Comparison of ENCODE assay signal across 1 cellular context in the genomic region with DNA sequence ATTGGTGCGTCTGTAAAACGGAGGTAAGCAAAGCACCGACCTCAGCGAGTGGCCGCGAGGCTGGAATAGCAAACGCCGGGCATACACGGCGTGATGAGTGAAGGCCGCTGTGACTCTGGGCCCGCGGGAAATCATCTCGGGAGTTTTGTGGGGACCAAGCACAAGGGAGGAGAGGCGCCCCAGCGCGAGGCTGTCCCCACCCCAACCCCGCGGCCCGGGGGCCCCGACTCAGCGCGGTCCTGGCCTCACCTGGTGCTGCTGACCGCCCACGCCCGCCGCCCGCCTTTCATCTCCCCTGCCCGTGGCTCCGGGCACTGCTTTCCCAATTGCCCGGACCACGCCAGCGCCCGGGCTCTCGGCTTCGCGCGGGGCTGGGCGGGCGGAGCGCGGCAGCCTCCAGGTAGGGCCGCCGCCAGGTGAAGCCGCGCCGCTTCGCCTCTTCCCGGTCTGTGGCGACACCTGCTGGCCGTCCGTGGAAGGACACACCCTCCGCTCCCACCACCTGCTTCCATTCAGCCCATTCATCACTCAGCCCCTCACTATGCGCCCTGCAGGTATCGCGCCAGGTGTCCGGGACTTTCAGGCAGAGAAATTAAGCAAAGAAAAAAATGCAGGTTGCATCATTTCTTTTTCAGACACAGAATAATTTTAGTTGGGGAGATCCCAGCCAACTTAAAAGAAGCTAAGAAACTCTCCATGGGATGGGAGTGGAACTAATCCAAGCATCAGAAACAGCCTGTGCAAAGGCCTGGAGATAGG.
TF ChIP-seq lines count a peak whose summit lies in the region.

No MANE protein-coding gene starts in this region.

TF ChIP-seq in WTC11, 78 proteins besides CTCF, POLR2A, EP300 and RAD21 (continued from another document):
- TF ChIP-seq ARID4B (CRISPR knock-in tag; IDR thresholded peaks at IDR 0.05; ENCODE audit: borderline replicate concordance) (no peak), FOXP1 (CRISPR knock-in tag; IDR thresholded peaks at IDR 0.05; ENCODE audit: borderline replicate concordance) (peak; percentile 52; the same call in 1 of the 2 replicates), JUN (CRISPR knock-in tag; IDR thresholded peaks at IDR 0.05) (no peak), NR1H2 (CRISPR knock-in tag; IDR thresholded peaks at IDR 0.05) (no peak), KAT7 (CRISPR knock-in tag; IDR thresholded peaks at IDR 0.05; ENCODE audit: borderline replicate concordance) (0 out of 2 replicates have a peak, but pooled peaks have one; percentile 37), SP1 (CRISPR knock-in tag; conservative IDR thresholded peaks at IDR 0.05) (peak; percentile 44; the same call in 1 of the 2 replicates), HMGXB4 (CRISPR knock-in tag; IDR thresholded peaks at IDR 0.05) (peak; percentile 92; the same call in 1 of the 2 replicates), IRF2 (CRISPR knock-in tag; IDR thresholded peaks at IDR 0.05; ENCODE audit: borderline replicate concordance, low read depth) (no peak)
- TF ChIP-seq, protein P1, sequence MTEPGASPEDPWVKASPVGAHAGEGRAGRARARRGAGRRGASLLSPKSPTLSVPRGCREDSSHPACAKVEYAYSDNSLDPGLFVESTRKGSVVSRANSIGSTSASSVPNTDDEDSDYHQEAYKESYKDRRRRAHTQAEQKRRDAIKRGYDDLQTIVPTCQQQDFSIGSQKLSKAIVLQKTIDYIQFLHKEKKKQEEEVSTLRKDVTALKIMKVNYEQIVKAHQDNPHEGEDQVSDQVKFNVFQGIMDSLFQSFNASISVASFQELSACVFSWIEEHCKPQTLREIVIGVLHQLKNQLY (CRISPR knock-in tag; IDR thresholded peaks at IDR 0.05), result no peak
